8 cellular contexts compared by ENCODE assay signal in genomic region chr7:75993689-75994387, GRCh38. TPM values are rescaled to one million over a fixed set of nuclear protein-coding genes. Genes with fewer than 3 reads are reported as not detected.
A peak's percentile ranks its signal among the peaks of the same experiment; 100 is the strongest.
DNase-seq lines count a peak whose midpoint lies in the region; ATAC-seq and TF ChIP-seq lines count a peak whose summit lies in the region.

No MANE protein-coding gene starts in this region.

- peaks cover 30 to 36% of the 10 kb centered on the region in 2 donors for H3K4me1 Mint-ChIP-seq in immature natural killer cell

- TF ChIP-seq CTCF in Peyer's patch (IDR thresholded peaks at IDR 0.05), result no peak

- TF ChIP-seq POLR2A in Peyer's patch (IDR thresholded peaks at IDR 0.05), result peak; percentile 6 to 11

- peak overlapping the region; percentile 66 to 85 (median 77) for H3K4me3 Mint-ChIP-seq in immature natural killer cell

- no peaks in the 10 kb centered on the region for H3K9me3 Mint-ChIP-seq in immature natural killer cell

- H3K27ac Mint-ChIP-seq in immature natural killer cell, result peak overlapping the region in 3 of 6 donors; percentile 45 to 66 (median 55)

- peaks cover 0 to 4% (median 0%) of the 10 kb centered on the region in 3 donors for H3K36me3 ChIP-seq in Peyer's patch
- H3K36me3 ChIP-seq in skeletal muscle satellite cell (ENCODE audit: insufficient read depth, low read length), result peaks cover 11% of the 10 kb centered on the region

- H3K4me2 ChIP-seq in skeletal muscle satellite cell (ENCODE audit: low read length), result peak overlapping the region; percentile 100

- peak overlapping the region; percentile 86 for H3K9ac ChIP-seq in skeletal muscle satellite cell (ENCODE audit: low read depth, low read length)

- peak overlapping the region; percentile 80 to 97 (median 94) for H3K27ac ChIP-seq in Peyer's patch

- no peaks in the 10 kb centered on the region for H3K9me3 ChIP-seq in Peyer's patch
- H3K9me3 ChIP-seq in skeletal muscle satellite cell (replicated peaks; ENCODE audit: low read length), result no peaks in the 10 kb centered on the region

- H3K36me3 Mint-ChIP-seq in immature natural killer cell, result peaks cover 0 to 13% (median 4%) of the 10 kb centered on the region in 3 donors

- H3K4me1 ChIP-seq in Peyer's patch (peaks cover 0 to 46% (median 2%) of the 10 kb centered on the region in 4 donors), skeletal muscle satellite cell (ENCODE audit: control insufficient read depth, insufficient read depth, low read length) (peaks cover 11% of the 10 kb centered on the region)

- H3K27me3 ChIP-seq in Peyer's patch (no peaks in the 10 kb centered on the region), skeletal muscle satellite cell (ENCODE audit: control insufficient read depth, insufficient read depth, low read length) (no peaks in the 10 kb centered on the region)

- ATAC-seq in HG02885 (IDR thresholded peaks at IDR 0.05; ENCODE audit: poor library complexity, unreplicated experiment), result peak; percentile 12

- H3K27me3 Mint-ChIP-seq in immature natural killer cell (ENCODE audit: low read depth in 3 of 3), result peaks cover 0 to 10% (median 2%) of the 10 kb centered on the region in 3 donors

- DNase-seq in stimulated activated CD4-positive, alpha-beta T cell treated with anti-CD3 and anti-CD28 coated beads, Interleukin-12 subunit alpha, Interleukin-12 subunit beta, amount 100 ng/mL, for 4 hours, result peak; percentile 18
- no peak for DNase-seq in stimulated activated CD4-positive, alpha-beta T cell treated with anti-CD3 and anti-CD28 coated beads, Interleukin-1b, Interleukin-23, amount 100 ng/mL, for 48 hours
- peak; percentile 31 to 84 (median 74) for DNase-seq in Peyer's patch
- DNase-seq in cerebellar cortex (ENCODE audit: low spot score), result peak; percentile 43
- DNase-seq in immature natural killer cell, result peak; percentile 12 to 21 (median 14)
- DNase-seq in NAMALWA (ENCODE audit: low spot score), result no peak

- H3K4me3 ChIP-seq in Peyer's patch, result peak overlapping the region; percentile 77 to 84 (median 80)
- H3K4me3 ChIP-seq in skeletal muscle satellite cell (ENCODE audit: low read length), result peak overlapping the region; percentile 97

RNA-seq across cellular contexts. Expression of gene TMEM120A, which starts 0.6 kb away (rescaled TPM):
- 100 to 1,000 TPM in 2 of 4 donors, 10 to 100 TPM in 2; 62.7 to 116 (median 101) TPM for total RNA-seq in Peyer's patch
- polyA plus RNA-seq in immature natural killer cell, result 10 to 100 TPM; 35.1 to 53.8 (median 47.6) TPM
- 21.8 and 27.7 TPM in 2 replicates for total RNA-seq in skeletal muscle satellite cell (2012; rRNA removed)

RNA-seq across cellular contexts. Expression of gene STYXL1, which starts 54.0 kb away (rescaled TPM):
- total RNA-seq in Peyer's patch, result 10 to 100 TPM; 14.2 to 42.9 (median 29.5) TPM
- 100 to 1,000 TPM in 1 of 3 donors, 10 to 100 TPM in 2; 77.7 to 102 (median 79.5) TPM for polyA plus RNA-seq in immature natural killer cell
- total RNA-seq in skeletal muscle satellite cell (2012; rRNA removed), result 36.9 and 57.3 TPM in 2 replicates

RNA-seq across cellular contexts. Expression of gene MDH2, which starts 54.1 kb away (rescaled TPM):
- 100 to 1,000 TPM in 3 of 4 donors, 10 to 100 TPM in 1; 52.0 to 179 (median 139) TPM for total RNA-seq in Peyer's patch
- 100 to 1,000 TPM; 154 to 180 (median 161) TPM for polyA plus RNA-seq in immature natural killer cell
- total RNA-seq in skeletal muscle satellite cell (2012; rRNA removed), result 43.9 and 50.2 TPM in 2 replicates

Comparison
In these comparisons a context has a peak if more than half of its experiments do, and no peak if none do; other contexts are left out.
1. DNase-seq: peak in stimulated activated CD4-positive, alpha-beta T cell treated with anti-CD3 and anti-CD28 coated beads, Interleukin-12 subunit alpha, Interleukin-12 subunit beta, amount 100 ng/mL, for 4 hours (single experiment), Peyer's patch (3 of 3), cerebellar cortex (single experiment) and immature natural killer cell (3 of 3); none in stimulated activated CD4-positive, alpha-beta T cell treated with anti-CD3 and anti-CD28 coated beads, Interleukin-1b, Interleukin-23, amount 100 ng/mL, for 48 hours (single experiment) and NAMALWA (single experiment).